18 cellular contexts compared by ENCODE assay signal in genomic region chr22:35363571-35364086, GRCh38. TPM values are rescaled to one million over a fixed set of nuclear protein-coding genes. Genes with fewer than 3 reads are reported as not detected.
A peak's percentile ranks its signal among the peaks of the same experiment; 100 is the strongest.
DNase-seq lines count a peak whose midpoint lies in the region; ATAC-seq, FAIRE-seq and TF ChIP-seq lines count a peak whose summit lies in the region.
"Had no signal": no experiment of that assay in that cellular context is flagged by ENCODE, and none has a peak within 500 bp of the region (broad histone marks: within the 10 kb centered on the region; RNA-seq: fewer than 3 reads in every experiment).

No MANE protein-coding gene starts in this region.

- no peaks in the 10 kb centered on the region for H3K27me3 ChIP-seq in BLaER1
- no peaks in the 10 kb centered on the region for H3K27me3 ChIP-seq in SJSA1 (replicated peaks)
- peaks cover 0 to 65% of the 10 kb centered on the region in 2 donors for H3K27me3 ChIP-seq in tibial artery

- H3K27ac ChIP-seq in BLaER1 (no peak overlapping the region), SJSA1 (peak overlapping the region; percentile 34), tibial artery (no peak overlapping the region)

- no peak overlapping the region for H3K9ac ChIP-seq in BLaER1

- H3K9me3 Mint-ChIP-seq in IgD-negative memory B cell: no peaks in the 10 kb centered on the region
- H3K9me3 Mint-ChIP-seq in osteocyte (ENCODE audit: unreplicated experiment): no peaks in the 10 kb centered on the region
- H3K9me3 Mint-ChIP-seq: CD8-positive, alpha-beta T cell had no signal

- H3K36me3 ChIP-seq in BLaER1 (no peaks in the 10 kb centered on the region), SJSA1 (no peaks in the 10 kb centered on the region), tibial artery (no peaks in the 10 kb centered on the region)

- H3K27me3 Mint-ChIP-seq in IgD-negative memory B cell: no peaks in the 10 kb centered on the region
- H3K27me3 Mint-ChIP-seq in osteocyte (ENCODE audit: unreplicated experiment): peaks cover 3% of the 10 kb centered on the region

- H3K4me3 ChIP-seq in BLaER1 (no peak overlapping the region), SJSA1 (no peak overlapping the region), tibial artery (no peak overlapping the region)

- TF ChIP-seq CTCF in osteocyte (IDR thresholded peaks at IDR 0.05) (no peak), tibial artery (IDR thresholded peaks at IDR 0.05) (no peak)

- peaks cover 36% of the 10 kb centered on the region for H3K4me1 ChIP-seq in BLaER1
- peaks cover 9% of the 10 kb centered on the region for H3K4me1 ChIP-seq in SJSA1 (replicated peaks)
- H3K4me1 ChIP-seq in tibial artery: no peaks in the 10 kb centered on the region

- no peaks in the 10 kb centered on the region for H4K20me1 ChIP-seq in BLaER1

- no peak overlapping the region for H3K4me3 Mint-ChIP-seq in IgD-negative memory B cell
- H3K4me3 Mint-ChIP-seq in osteocyte (ENCODE audit: unreplicated experiment): no peak overlapping the region
- H3K4me3 Mint-ChIP-seq: CD8-positive, alpha-beta T cell had no signal

- no peaks in the 10 kb centered on the region for H3K9me3 ChIP-seq in BLaER1
- H3K9me3 ChIP-seq in SJSA1 (replicated peaks): no peaks in the 10 kb centered on the region
- no peaks in the 10 kb centered on the region for H3K9me3 ChIP-seq in tibial artery

- peak overlapping the region; percentile 66 for H3K4me2 ChIP-seq in BLaER1

- DNase-seq in SJSA1 (ENCODE audit: low read depth in 1 of 2, low spot score in 2 of 2): no peak
- DNase-seq in osteocyte (ENCODE audit: extremely low spot score, unreplicated experiment): no peak
- no peak for DNase-seq in tibial artery
- no peak for DNase-seq in frontal cortex (ENCODE audit: low spot score in 2 of 2)
- DNase-seq: CD8-positive, alpha-beta T cell; DND-41; GOT3; Kasumi-1; NCI-H1105 treated with DMSO at 0.1 percent for 48 hours; NCI-H1694 treated with DMSO at 0.1 percent for 48 hours; NCI-H2107; NCI-H2227 treated with DMSO at 0.1 percent for 48 hours; NCI-H524 had no signal

- FAIRE-seq in frontal cortex (lab: Jason Lieb, UNC): no peak
- FAIRE-seq: G401.6 had no signal

- intact Hi-C loops in tibial artery (cut with DNase I; ENCODE audit: low total_unique reads): no loop called here

- ATAC-seq in GM21619 (IDR thresholded peaks at IDR 0.05; ENCODE audit: unreplicated experiment) (no peak), GM21367 (IDR thresholded peaks at IDR 0.05; ENCODE audit: unreplicated experiment) (no peak)
- ATAC-seq: CD8-positive, alpha-beta T cell had no signal

- H3K36me3 Mint-ChIP-seq in IgD-negative memory B cell (no peaks in the 10 kb centered on the region), osteocyte (ENCODE audit: unreplicated experiment) (no peaks in the 10 kb centered on the region)
- H3K36me3 Mint-ChIP-seq: CD8-positive, alpha-beta T cell had no signal

- H3K4me1 Mint-ChIP-seq in IgD-negative memory B cell: peaks cover 17 to 29% (median 24%) of the 10 kb centered on the region in 3 donors
- H3K4me1 Mint-ChIP-seq in osteocyte (ENCODE audit: unreplicated experiment): peaks cover 7% of the 10 kb centered on the region

- H3K27ac Mint-ChIP-seq in IgD-negative memory B cell (peak overlapping the region; percentile 43 to 95 (median 87)), osteocyte (ENCODE audit: unreplicated experiment) (peak overlapping the region; percentile 59)
- H3K27ac Mint-ChIP-seq: CD8-positive, alpha-beta T cell had no signal

RNA-seq across cellular contexts. Expression of gene HMOX1, which starts 17.3 kb away (rescaled TPM):
- 28.7 TPM for polyA plus RNA-seq in IgD-negative memory B cell
- total RNA-seq in SJSA1 (2014; rRNA removed; shearing (Covaris generic)): 5.6 and 6.9 TPM in 2 replicates
- total RNA-seq in osteocyte (37.2 and 44.3 TPM in 2 replicates), frontal cortex (2.9 TPM)

RNA-seq across cellular contexts. Expression of gene MCM5, which starts 36.3 kb away (rescaled TPM):
- polyA plus RNA-seq in IgD-negative memory B cell: 78.2 TPM
- total RNA-seq in SJSA1 (2014; rRNA removed; shearing (Covaris generic)): 149 and 181 TPM in 2 replicates
- 26.4 and 28.5 TPM in 2 replicates for total RNA-seq in osteocyte
- 9.4 TPM for total RNA-seq in frontal cortex
